In the genomic region with DNA sequence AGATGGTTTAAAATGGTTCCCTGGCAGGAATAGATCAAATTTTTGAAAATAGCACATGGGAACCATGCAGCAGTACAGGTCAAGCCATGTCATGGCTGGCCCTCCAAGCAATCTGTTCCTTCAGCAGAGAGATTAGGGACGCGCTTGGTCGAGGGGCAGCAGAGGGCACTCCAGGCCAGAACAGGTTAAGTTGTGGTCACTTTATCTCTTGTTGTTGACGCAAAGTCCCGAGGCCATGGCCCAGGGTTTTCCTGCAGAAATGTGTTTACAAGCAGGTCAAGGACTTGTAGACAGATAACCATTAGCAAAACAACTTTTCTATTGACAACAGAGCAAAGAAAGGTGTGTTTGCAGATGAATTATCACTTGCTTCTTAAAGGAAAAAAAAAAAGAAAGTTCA, we compare ENCODE assay signal across 13 cellular contexts.
DNase-seq lines count a peak whose midpoint lies in the region; ATAC-seq and TF ChIP-seq lines count a peak whose summit lies in the region.
"Had no signal": no experiment of that assay in that cellular context is flagged by ENCODE, and none has a peak within 500 bp of the region (broad histone marks: within the 10 kb centered on the region; RNA-seq: fewer than 3 reads in every experiment).

No MANE protein-coding gene starts in this region.

- H3K4me3 ChIP-seq in Loucy (ENCODE audit: low read length, poor library complexity, severe bottlenecking) (no peak overlapping the region), mesenchymal stem cell (ENCODE audit: insufficient read depth in 1 of 2, low read depth in 1 of 2, low read length in 2 of 2) (no peak overlapping the region), coronary artery (no peak overlapping the region)
- H3K4me3 ChIP-seq: ascending aorta had no signal

- no peak overlapping the region for H3K23ac ChIP-seq in mesenchymal stem cell (ENCODE audit: low read length in 2 of 2)

- no peak overlapping the region for H2BK15ac ChIP-seq in mesenchymal stem cell (ENCODE audit: low read depth, poor library complexity, severe bottlenecking)

- H3K27me3 ChIP-seq in Loucy (ENCODE audit: insufficient read depth, low read length, poor library complexity, severe bottlenecking) (no peaks in the 10 kb centered on the region), mesenchymal stem cell (ENCODE audit: control insufficient read depth in 1 of 2, insufficient read depth in 1 of 2, low read length in 2 of 2) (no peaks in the 10 kb centered on the region)
- H3K27me3 ChIP-seq: ascending aorta had no signal

- H3K4me2 ChIP-seq in Loucy (ENCODE audit: low read depth, low read length, poor library complexity, severe bottlenecking) (no peak overlapping the region), mesenchymal stem cell (ENCODE audit: low read length, poor library complexity, severe bottlenecking) (no peak overlapping the region)
- H3K4me2 ChIP-seq: SK-N-SH had no signal

- no peaks in the 10 kb centered on the region for H3K79me1 ChIP-seq in mesenchymal stem cell (replicated peaks; ENCODE audit: low read length, poor library complexity, severe bottlenecking)

- no peak overlapping the region for H3K27ac ChIP-seq in mesenchymal stem cell (ENCODE audit: low read length, poor library complexity, severe bottlenecking)
- peak overlapping the region in 1 of 2 donors; percentile 42 for H3K27ac ChIP-seq in coronary artery
- H3K27ac ChIP-seq: ascending aorta had no signal

- WGBS in mesenchymal stem cell = 15% methylated on average over 4 of the region's 5 CpGs

- DNase-seq in ELF-1 (ENCODE audit: low read depth, low spot score) (peak; percentile 73), dermis blood vessel endothelial cell (peak; percentile 30), mesenchymal stem cell (peak; percentile 24), coronary artery (ENCODE audit: low spot score) (no peak), ureter (ENCODE audit: low spot score) (no peak)
- DNase-seq: activated CD8-positive, alpha-beta memory T cell treated with anti-CD3 and anti-CD28 coated beads for 24 hours; DMS79; SK-N-SH; stimulated activated naive CD4-positive, alpha-beta T cell had no signal

- H2BK120ac ChIP-seq in mesenchymal stem cell (ENCODE audit: low read depth, low read length) = no peak overlapping the region

- H3K18ac ChIP-seq in mesenchymal stem cell (ENCODE audit: low read depth in 1 of 2, low read length in 2 of 2) = no peak overlapping the region

- H3K9ac ChIP-seq in Loucy (ENCODE audit: low read depth, low read length, poor library complexity, severe bottlenecking) (no peak overlapping the region), mesenchymal stem cell (ENCODE audit: low read length) (no peak overlapping the region)
- H3K9ac ChIP-seq: SK-N-SH had no signal

- H3K36me3 ChIP-seq in Loucy (ENCODE audit: insufficient read depth, low read length) (no peaks in the 10 kb centered on the region), mesenchymal stem cell (ENCODE audit: control insufficient read depth in 1 of 2, insufficient read depth in 2 of 2, low read depth in 1 of 2, low read length in 2 of 2) (no peaks in the 10 kb centered on the region)
- H3K36me3 ChIP-seq: ascending aorta had no signal

- H3F3A ChIP-seq in Loucy (ENCODE audit: low read depth) = no peaks in the 10 kb centered on the region

- no peaks in the 10 kb centered on the region for H3K9me3 ChIP-seq in Loucy (ENCODE audit: insufficient read depth, low read depth, low read length)
- H3K9me3 ChIP-seq in mesenchymal stem cell (ENCODE audit: control insufficient read depth, low read length) = no peaks in the 10 kb centered on the region
- H3K9me3 ChIP-seq: ascending aorta had no signal

- H2AFZ ChIP-seq in Loucy (ENCODE audit: low read length) (no peak overlapping the region), mesenchymal stem cell (ENCODE audit: low read depth, low read length) (no peak overlapping the region)

- TF ChIP-seq CTCF in Loucy (conservative IDR thresholded peaks at IDR 0.05; ENCODE audit: low read length) = peak; percentile 50
- TF ChIP-seq CTCF in coronary artery (IDR thresholded peaks at IDR 0.05) = no peak

- ATAC-seq in HG02678 (IDR thresholded peaks at IDR 0.05; ENCODE audit: unreplicated experiment) = no peak
- ATAC-seq in GM18520 (IDR thresholded peaks at IDR 0.05; ENCODE audit: unreplicated experiment) = no peak

- no peak overlapping the region for H3K14ac ChIP-seq in mesenchymal stem cell (ENCODE audit: low read length in 2 of 2)

- H3K4me1 ChIP-seq in Loucy (ENCODE audit: insufficient read depth, low read length, poor library complexity, severe bottlenecking) = no peaks in the 10 kb centered on the region
- no peaks in the 10 kb centered on the region for H3K4me1 ChIP-seq in mesenchymal stem cell (ENCODE audit: control insufficient read depth, insufficient read depth, low read depth, low read length)

- no peaks in the 10 kb centered on the region for H4K20me1 ChIP-seq in Loucy (ENCODE audit: insufficient read depth, low read length, poor library complexity, severe bottlenecking)

- no peaks in the 10 kb centered on the region for H3K9me2 ChIP-seq in Loucy (replicated peaks; ENCODE audit: low read depth, low read length)
- H3K9me2 ChIP-seq: SK-N-SH had no signal

- H2BK12ac ChIP-seq in mesenchymal stem cell (ENCODE audit: low read length in 2 of 2) = no peak overlapping the region

- no peaks in the 10 kb centered on the region for H3K79me2 ChIP-seq in Loucy (ENCODE audit: insufficient read depth, low read length)

- no peak overlapping the region for H2BK5ac ChIP-seq in mesenchymal stem cell (ENCODE audit: low read depth, low read length, poor library complexity, severe bottlenecking)

- H4K8ac ChIP-seq in mesenchymal stem cell (ENCODE audit: low read length) = no peak overlapping the region

- H4K91ac ChIP-seq in mesenchymal stem cell (ENCODE audit: low read length) = no peak overlapping the region

- no peak overlapping the region for H2AK5ac ChIP-seq in mesenchymal stem cell (ENCODE audit: low read length, severe bottlenecking)

- no peak overlapping the region for H3K4ac ChIP-seq in mesenchymal stem cell (ENCODE audit: low read depth in 1 of 2, low read length in 2 of 2)

Comparison
In these comparisons a context has a peak if more than half of its experiments do, and no peak if none do; other contexts are left out.
1. DNase-seq: peak in ELF-1 (single experiment), dermis blood vessel endothelial cell (single experiment) and mesenchymal stem cell (single experiment); none in coronary artery (single experiment) and ureter (single experiment).